In genomic region chr22:19429950-19430889, GRCh38 we compare ENCODE assay signal across 8 cellular contexts. TPM values are rescaled to one million over a fixed set of nuclear protein-coding genes. Genes with fewer than 3 reads are reported as not detected.
DNase-seq lines count a peak whose midpoint lies in the region; TF ChIP-seq lines count a peak whose summit lies in the region.

No MANE protein-coding gene starts in this region.

- TF ChIP-seq CTCF in cardiac muscle cell (IDR thresholded peaks at IDR 0.05; ENCODE audit: low read depth, low read length): no peak
- TF ChIP-seq CTCF in astrocyte of the cerebellum (IDR thresholded peaks at IDR 0.05; ENCODE audit: low read depth, low read length, missing control alignments): no peak

- peaks cover 6% of the 10 kb centered on the region for H3K36me3 ChIP-seq in cardiac muscle cell

- DNase-seq in cardiac muscle cell (ENCODE audit: low read depth in 1 of 2, low spot score in 1 of 2): peak; percentile 29 to 82
- DNase-seq in cardiac septum (ENCODE audit: low spot score): no peak
- peak; percentile 47 for DNase-seq in RPMI7951 (ENCODE audit: low read depth)
- peak; percentile 12 for DNase-seq in astrocyte of the cerebellum (ENCODE audit: low read depth)
- peak; percentile 56 for DNase-seq in islet precursor cell
- peak; percentile 26 for DNase-seq in stimulated activated CD4-positive, alpha-beta T cell treated with anti-CD3 and anti-CD28 coated beads, Interleukin-2, amount 100 ng/mL, for 4 hours (ENCODE audit: low read depth)
- no peak for DNase-seq in T1000 (lab: John Stamatoyannopoulos, UW)
- DNase-seq in posterior vena cava (ENCODE audit: low spot score): no peak

- in situ Hi-C loops in astrocyte of the cerebellum (cut with HindIII; ENCODE audit: low sequenced_read_pairs): no loop called here

- H3K4me1 ChIP-seq in cardiac muscle cell (ENCODE audit: low read depth): peaks cover 13% of the 10 kb centered on the region

- intact Hi-C loops in cardiac septum (cut with DNase I): loop anchor here (5.0 to 10.0 kb wide), 2 partner anchors 138 to 305 kb away; partner anchors contain the start of genes CLTCL1 and DGCR2
- intact Hi-C loops in posterior vena cava (cut with DNase I): no loop called here

- H3K4me3 ChIP-seq in cardiac muscle cell (peak overlapping the region; percentile 56), astrocyte of the cerebellum (ENCODE audit: low read depth, low read length) (peak overlapping the region; percentile 74)

- H3K27me3 ChIP-seq in cardiac muscle cell: no peaks in the 10 kb centered on the region

- H3K27ac ChIP-seq in cardiac muscle cell: peak overlapping the region; percentile 96

- H3K9me3 ChIP-seq in cardiac muscle cell (ENCODE audit: low read depth): no peaks in the 10 kb centered on the region

RNA-seq across cellular contexts. Expression of gene HIRA, which starts 1.3 kb away (rescaled TPM):
- total RNA-seq in cardiac muscle cell (29.7 and 36.9 TPM in 2 replicates), cardiac septum (15.0 TPM), posterior vena cava (10 to 100 TPM; 17.2 to 20.4 TPM)
- polyA plus RNA-seq in cardiac muscle cell: 17.1 and 35.9 TPM in 2 replicates
- total RNA-seq in RPMI7951 (2014; rRNA removed; shearing (Covaris generic)): 8.8 and 11.1 TPM in 2 replicates

RNA-seq across cellular contexts. Expression of gene MRPL40, which starts 2.1 kb away (rescaled TPM):
- total RNA-seq in cardiac muscle cell (38.7 and 43.7 TPM in 2 replicates), cardiac septum (44.1 TPM), posterior vena cava (10 to 100 TPM; 18.1 to 22.5 TPM)
- 82.9 and 91.3 TPM in 2 replicates for polyA plus RNA-seq in cardiac muscle cell
- 58.9 and 69.4 TPM in 2 replicates for total RNA-seq in RPMI7951 (2014; rRNA removed; shearing (Covaris generic))

RNA-seq across cellular contexts. Expression of gene C22orf39, which starts 17.3 kb away (rescaled TPM):
- 102 and 146 TPM in 2 replicates for total RNA-seq in cardiac muscle cell
- 117 and 133 TPM in 2 replicates for polyA plus RNA-seq in cardiac muscle cell
- total RNA-seq in cardiac septum: 48.7 TPM
- total RNA-seq in RPMI7951 (2014; rRNA removed; shearing (Covaris generic)): 19.9 and 25.0 TPM in 2 replicates
- total RNA-seq in posterior vena cava: 10 to 100 TPM; 32.5 to 34.6 TPM

RNA-seq across cellular contexts. Expression of gene UFD1, which starts 48.8 kb away (rescaled TPM):
- total RNA-seq in cardiac muscle cell (23.4 and 34.2 TPM in 2 replicates), cardiac septum (36.2 TPM), posterior vena cava (10 to 100 TPM; 43.5 to 51.1 TPM)
- polyA plus RNA-seq in cardiac muscle cell: 36.9 and 77.3 TPM in 2 replicates
- 82.4 and 84.7 TPM in 2 replicates for total RNA-seq in RPMI7951 (2014; rRNA removed; shearing (Covaris generic))

RNA-seq across cellular contexts. Expression of gene CDC45, which starts 49.5 kb away (rescaled TPM):
- total RNA-seq in cardiac muscle cell (7.6 and 9.1 TPM in 2 replicates), cardiac septum (not detected), posterior vena cava (1 to 10 TPM in 1 of 2 donors, under 1 TPM in 1; 0.71 to 1.7 TPM)
- polyA plus RNA-seq in cardiac muscle cell: 11.2 and 15.5 TPM in 2 replicates
- 31.6 and 32.2 TPM in 2 replicates for total RNA-seq in RPMI7951 (2014; rRNA removed; shearing (Covaris generic))

Comparison
In these comparisons a context has a peak if more than half of its experiments do, and no peak if none do; other contexts are left out.
1. DNase-seq: peak in cardiac muscle cell (2 of 2), RPMI7951 (single experiment), astrocyte of the cerebellum (single experiment), islet precursor cell (single experiment) and stimulated activated CD4-positive, alpha-beta T cell treated with anti-CD3 and anti-CD28 coated beads, Interleukin-2, amount 100 ng/mL, for 4 hours (single experiment); none in cardiac septum (single experiment), T1000 (single experiment) and posterior vena cava (single experiment).